ENCODE assay signal across 17 cellular contexts in genomic region chr1:40341509-40342380, GRCh38. TPM values are rescaled to one million over a fixed set of nuclear protein-coding genes. Genes with fewer than 3 reads are reported as not detected.
DNase-seq lines count a peak whose midpoint lies in the region; ATAC-seq, FAIRE-seq and TF ChIP-seq lines count a peak whose summit lies in the region.
"Had no signal": no experiment of that assay in that cellular context is flagged by ENCODE, and none has a peak within 500 bp of the region (broad histone marks: within the 10 kb centered on the region; RNA-seq: fewer than 3 reads in every experiment).

No MANE protein-coding gene starts in this region.

- no peaks in the 10 kb centered on the region for H3K36me3 ChIP-seq in OCI-LY3 (replicated peaks; ENCODE audit: low read depth, low read length)
- H3K36me3 ChIP-seq in K562 (ENCODE audit: control insufficient read depth, insufficient read depth, low read length): no peaks in the 10 kb centered on the region
- no peaks in the 10 kb centered on the region for H3K36me3 ChIP-seq in thymus (ENCODE audit: control insufficient read depth, insufficient read depth)
- no peaks in the 10 kb centered on the region for H3K36me3 ChIP-seq in smooth muscle cell (ENCODE audit: low read depth)
- H3K36me3 ChIP-seq: BE2C had no signal

- no peak for TF ChIP-seq POLR2A in K562 (conservative IDR thresholded peaks at IDR 0.05)

- no peaks in the 10 kb centered on the region for H3K9me3 Mint-ChIP-seq in natural killer cell treated with Interleukin-12 subunit alpha and Interleukin-12 subunit beta and Interleukin-15 and Interleukin-18, amount 100 ng/mL, for 72 hours
- H3K9me3 Mint-ChIP-seq in natural killer cell: no peaks in the 10 kb centered on the region

- no peaks in the 10 kb centered on the region for H3F3A ChIP-seq in smooth muscle cell (ENCODE audit: low read depth)

- H3K4me2 ChIP-seq in OCI-LY3 (ENCODE audit: low read length) (peak overlapping the region; percentile 41), K562 (ENCODE audit: insufficient read depth, low read length) (no peak overlapping the region), smooth muscle cell (no peak overlapping the region)

- no peak for TF ChIP-seq EP300 in K562 (IDR thresholded peaks at IDR 0.05; ENCODE audit: low read length)

- H3K79me2 ChIP-seq in OCI-LY3 (ENCODE audit: low read length) (no peaks in the 10 kb centered on the region), K562 (ENCODE audit: control insufficient read depth, insufficient read depth, low read length) (no peaks in the 10 kb centered on the region), smooth muscle cell (ENCODE audit: low read depth) (no peaks in the 10 kb centered on the region)

- no peak for TF ChIP-seq RAD21 in K562 (CRISPR knock-in tag; conservative IDR thresholded peaks at IDR 0.05 in 1 of 2, IDR thresholded peaks at IDR 0.05 in 1 of 2)

- no TSS peak for BruUV-seq in K562 (replicated peaks; lab: Mats Ljungman, UMichigan)

- 25% methylated on average over 6 of the region's 6 CpGs for WGBS in K562 (ENCODE audit: insufficient coverage, low coverage, missing lambda C conversion rate)
- WGBS in thymus: 94% methylated on average over 6 of the region's 6 CpGs
- 79% methylated on average over 6 of the region's 6 CpGs for WGBS in smooth muscle cell (ENCODE audit: low lambda C conversion rate)

- no peaks in the 10 kb centered on the region for H3K27me3 ChIP-seq in OCI-LY3 (ENCODE audit: low read depth, low read length)
- no peaks in the 10 kb centered on the region for H3K27me3 ChIP-seq in K562 (ENCODE audit: control insufficient read depth in 2 of 2, insufficient read depth in 2 of 2, low read length in 2 of 2)
- H3K27me3 ChIP-seq in thymus (ENCODE audit: control insufficient read depth, insufficient read depth): no peaks in the 10 kb centered on the region
- H3K27me3 ChIP-seq in smooth muscle cell (ENCODE audit: low read depth): peaks cover 4% of the 10 kb centered on the region
- H3K27me3 ChIP-seq: BE2C had no signal

- in situ Hi-C loops in K562 (cut with MboI): no loop called here

- no peaks in the 10 kb centered on the region for H3K9me3 ChIP-seq in OCI-LY3 (ENCODE audit: insufficient read depth, low read length)
- H3K9me3 ChIP-seq in K562 (replicated peaks; ENCODE audit: control insufficient read depth, insufficient read depth, low read depth, low read length): no peaks in the 10 kb centered on the region
- H3K9me3 ChIP-seq in thymus (ENCODE audit: control insufficient read depth): no peaks in the 10 kb centered on the region
- H3K9me3 ChIP-seq in smooth muscle cell (replicated peaks; ENCODE audit: low read depth): no peaks in the 10 kb centered on the region
- H3K9me3 ChIP-seq: BE2C had no signal

- H2AFZ ChIP-seq in OCI-LY3 (ENCODE audit: low read depth, low read length) (peak overlapping the region; percentile 30; the same call in 1 of the 2 replicates), K562 (ENCODE audit: low read depth, low read length) (peak overlapping the region; percentile 6; the same call in 1 of the 2 replicates), smooth muscle cell (ENCODE audit: low read depth) (no peak overlapping the region)

- H3K4me3 ChIP-seq in OCI-LY3 (ENCODE audit: low read length) (no peak overlapping the region), K562 (no peak overlapping the region), thymus (ENCODE audit: low read length) (no peak overlapping the region), smooth muscle cell (no peak overlapping the region)

- no peak for TF ChIP-seq CTCF in natural killer cell (IDR thresholded peaks at IDR 0.05)
- no peak for TF ChIP-seq CTCF in OCI-LY3 (IDR thresholded peaks at IDR 0.05; ENCODE audit: low read depth, low read length)
- no peak for TF ChIP-seq CTCF in K562 (IDR thresholded peaks at IDR 0.05 in 2 of 3, conservative IDR thresholded peaks at IDR 0.05 in 1 of 3; ENCODE audit: insufficient read depth in 2 of 3, low read depth in 1 of 3, low read length in 3 of 3)
- TF ChIP-seq CTCF in smooth muscle cell (IDR thresholded peaks at IDR 0.05; ENCODE audit: borderline replicate concordance, insufficient read depth, poor library complexity, severe bottlenecking): no peak

- peaks cover 0 to 10% of the 10 kb centered on the region in 2 donors for H3K27me3 Mint-ChIP-seq in natural killer cell treated with Interleukin-12 subunit alpha and Interleukin-12 subunit beta and Interleukin-15 and Interleukin-18, amount 100 ng/mL, for 72 hours
- peaks cover 0 to 6% of the 10 kb centered on the region in 2 donors for H3K27me3 Mint-ChIP-seq in natural killer cell (ENCODE audit: low read depth in 2 of 2)

- H3K27ac ChIP-seq in OCI-LY3 (ENCODE audit: low read length): peak overlapping the region; percentile 16; the same call in 1 of the 2 replicates
- H3K27ac ChIP-seq in K562 (ENCODE audit: extremely low read depth, low read depth, low read length): no peak overlapping the region
- peak overlapping the region; percentile 25 for H3K27ac ChIP-seq in thymus (ENCODE audit: low read depth)
- H3K27ac ChIP-seq in smooth muscle cell (ENCODE audit: low read depth): no peak overlapping the region
- H3K27ac ChIP-seq: VCaP had no signal

- intact Hi-C loops in natural killer cell (cut with micrococcal nuclease) (no loop called here), K562 (cut with micrococcal nuclease) (no loop called here)

- no peaks in the 10 kb centered on the region for H4K20me1 ChIP-seq in OCI-LY3 (ENCODE audit: insufficient read depth, low read length)
- no peaks in the 10 kb centered on the region for H4K20me1 ChIP-seq in K562 (replicated peaks; ENCODE audit: control insufficient read depth, insufficient read depth, low read length)
- no peaks in the 10 kb centered on the region for H4K20me1 ChIP-seq in smooth muscle cell (ENCODE audit: low read depth)

- peak; percentile 49 for FAIRE-seq in K562 (lab: Jason Lieb, UNC)

- H3K4me1 ChIP-seq in OCI-LY3 (ENCODE audit: low read length) (peaks cover 37% of the 10 kb centered on the region), K562 (replicated peaks in 1 of 2; ENCODE audit: control insufficient read depth in 2 of 2, insufficient read depth in 2 of 2, low read length in 2 of 2) (peaks cover 15 to 21% of the 10 kb centered on the region in 2 experiments; a peak in 4 of 5 replicates), thymus (ENCODE audit: control insufficient read depth, insufficient read depth, low read length) (no peaks in the 10 kb centered on the region), smooth muscle cell (ENCODE audit: low read depth) (no peaks in the 10 kb centered on the region)
- H3K4me1 ChIP-seq: BE2C had no signal

- POLR2A ChIA-PET in K562 (lab: Yijun Ruan, JAX): interaction anchor here (0.6 to 0.9 kb wide), 3 partner anchors 21 to 295 kb away, joined by 3 read pairs; no protein-coding TSS in a partner anchor

- no peaks in the 10 kb centered on the region for H3K9me1 ChIP-seq in K562 (ENCODE audit: control insufficient read depth, insufficient read depth, low read length)

- H3K9ac ChIP-seq in OCI-LY3 (ENCODE audit: low read length): peak overlapping the region; percentile 17; the same call in 1 of the 2 replicates
- no peak overlapping the region for H3K9ac ChIP-seq in K562 (ENCODE audit: insufficient read depth in 1 of 2, low read depth in 2 of 2, low read length in 2 of 2)
- no peak overlapping the region for H3K9ac ChIP-seq in smooth muscle cell (ENCODE audit: low read depth)

- peaks cover 44 to 55% of the 10 kb centered on the region in 2 donors for H3K4me1 Mint-ChIP-seq in natural killer cell treated with Interleukin-12 subunit alpha and Interleukin-12 subunit beta and Interleukin-15 and Interleukin-18, amount 100 ng/mL, for 72 hours (ENCODE audit: low read depth in 2 of 2)
- H3K4me1 Mint-ChIP-seq in natural killer cell: peaks cover 6 to 11% of the 10 kb centered on the region in 2 donors

- ATAC-seq in natural killer cell treated with Interleukin-12 subunit alpha and Interleukin-12 subunit beta and Interleukin-15 and Interleukin-18, amount 100 ng/mL, for 72 hours: peak in 1 of 2 donors; percentile 61
- ATAC-seq in natural killer cell (no peak), K562 (no peak), HG03565 (IDR thresholded peaks at IDR 0.05; ENCODE audit: unreplicated experiment) (no peak)
- ATAC-seq: left cardiac atrium had no signal

- no peaks in the 10 kb centered on the region for H3K36me3 Mint-ChIP-seq in natural killer cell treated with Interleukin-12 subunit alpha and Interleukin-12 subunit beta and Interleukin-15 and Interleukin-18, amount 100 ng/mL, for 72 hours
- no peaks in the 10 kb centered on the region for H3K36me3 Mint-ChIP-seq in natural killer cell

- peak overlapping the region; percentile 89 to 97 for H3K27ac Mint-ChIP-seq in natural killer cell treated with Interleukin-12 subunit alpha and Interleukin-12 subunit beta and Interleukin-15 and Interleukin-18, amount 100 ng/mL, for 72 hours
- peak overlapping the region in 1 of 2 donors; percentile 17 for H3K27ac Mint-ChIP-seq in natural killer cell

- peak overlapping the region; percentile 83 for H3K4me3 Mint-ChIP-seq in natural killer cell treated with Interleukin-12 subunit alpha and Interleukin-12 subunit beta and Interleukin-15 and Interleukin-18, amount 100 ng/mL, for 72 hours
- H3K4me3 Mint-ChIP-seq in natural killer cell: no peak overlapping the region

- no peak for DNase-seq in natural killer cell treated with Interleukin-12 subunit alpha and Interleukin-12 subunit beta and Interleukin-15 and Interleukin-18, amount 100 ng/mL, for 72 hours (ENCODE audit: low spot score)
- no peak for DNase-seq in natural killer cell
- peak in 1 of 4 experiments; percentile 28 for DNase-seq in K562 (ENCODE audit: extremely low read depth in 1 of 4, low spot score in 3 of 4)
- DNase-seq in smooth muscle cell (lab: John Stamatoyannopoulos, UW; ENCODE audit: unreplicated experiment): no peak
- no peak for DNase-seq in NCI-H2196 (lab: John Stamatoyannopoulos, UW; ENCODE audit: unreplicated experiment)
- DNase-seq: activated gamma-delta T cell treated with Interleukin-2 at 50 U/mL for 16 hours, BE2C, erythroblast, GDM1, left cardiac atrium, NCI-H1436, NCI-H69, SHP77 treated with DMSO at 0.1 percent for 48 hours had no signal

- CTCF ChIA-PET in K562 (lab: Yijun Ruan, JAX; ENCODE audit: low intra/inter-chr PET ratio): no interaction called here

RNA-seq across cellular contexts. Expression of gene COL9A2, which starts 24.7 kb away (rescaled TPM):
- 1 to 10 TPM; 5.4 to 7.3 TPM for total RNA-seq in natural killer cell treated with Interleukin-12 subunit alpha and Interleukin-12 subunit beta and Interleukin-15 and Interleukin-18, amount 100 ng/mL, for 72 hours
- total RNA-seq in natural killer cell (1 to 10 TPM; 2.4 to 2.6 (median 2.5) TPM), K562 (2014; rRNA removed) (0.90 and 0.95 TPM in 2 replicates), K562 (2014; rRNA removed; fragmentation: Illumina TruSeq; extraction: Trizol) (0.06 and 0.15 TPM in 2 replicates), K562 (2015; rRNA removed; fragmentation: Illumina TruSeq; extraction: Trizol) (0.60 and 0.72 TPM in 2 replicates), K562 (2021) (0.47 and 0.72 TPM in 2 replicates), smooth muscle cell (6.5 and 8.0 TPM in 2 replicates)
- total RNA-seq in K562 (2011; cell fraction: chromatin; rRNA removed; ENCODE audit: low replicate concordance): 0.58 and 1.9 TPM in 2 replicates
- total RNA-seq in K562 (2011; cell fraction: nucleolus; rRNA removed): 0.53 and 1.3 TPM in 2 replicates
- total RNA-seq in K562 (2011; cell fraction: nucleoplasm; rRNA removed): 0.73 and 1.1 TPM in 2 replicates
- polyA plus RNA-seq in K562 (2011; rRNA removed) (0.31 and 0.45 TPM in 2 replicates), K562 (2014; fragmentation: Illumina TruSeq; extraction: Trizol) (0.24 and 0.54 TPM in 2 replicates), K562 (2014; fragmentation: Nextera tagmentation; extraction: Ambion mirVana) (under 1 TPM; 0.03 TPM), K562 (2014; rRNA removed) (1.5 and 2.2 TPM in 2 replicates), thymus (39.1 TPM), smooth muscle cell (16.0 and 24.5 TPM in 2 replicates)
- 0.46 and 0.47 TPM in 2 replicates for polyA plus RNA-seq in K562 (2011; cell fraction: cytosol; rRNA removed)
- polyA plus RNA-seq in K562 (2011; cell fraction: nucleus; rRNA removed): 3.7 and 4.4 TPM in 2 replicates
- polyA plus RNA-seq in K562 (2012): 0.78 and 3.8 TPM in 2 replicates
- 0.11 and 0.30 TPM in 2 replicates for polyA minus RNA-seq in K562 (2011; rRNA and poly(A)+ RNA removed)
- 1.6 TPM in 1 of 2 replicates, not detected in the other for polyA minus RNA-seq in K562 (2011; cell fraction: cytosol; rRNA and poly(A)+ RNA removed)
- polyA minus RNA-seq in K562 (2011; cell fraction: nucleus; rRNA and poly(A)+ RNA removed): 0.13 and 1.4 TPM in 2 replicates

RNA-seq across cellular contexts. Expression of gene SMAP2, which starts 31.8 kb away (rescaled TPM):
- total RNA-seq in natural killer cell treated with Interleukin-12 subunit alpha and Interleukin-12 subunit beta and Interleukin-15 and Interleukin-18, amount 100 ng/mL, for 72 hours: 100 to 1,000 TPM; 132 to 158 TPM
- total RNA-seq in natural killer cell (100 to 1,000 TPM in 2 of 3 donors, 10 to 100 TPM in 1; 95.0 to 136 (median 127) TPM), K562 (2014; rRNA removed) (80.1 and 98.2 TPM in 2 replicates), K562 (2014; rRNA removed; fragmentation: Illumina TruSeq; extraction: Trizol) (94.1 and 101 TPM in 2 replicates), K562 (2015; rRNA removed; fragmentation: Illumina TruSeq; extraction: Trizol) (89.1 and 92.4 TPM in 2 replicates), K562 (2021) (109 and 117 TPM in 2 replicates), smooth muscle cell (16.0 and 18.4 TPM in 2 replicates)
- 77.4 and 118 TPM in 2 replicates for total RNA-seq in K562 (2011; cell fraction: chromatin; rRNA removed; ENCODE audit: low replicate concordance)
- 37.0 and 50.1 TPM in 2 replicates for total RNA-seq in K562 (2011; cell fraction: nucleolus; rRNA removed)
- 81.5 and 109 TPM in 2 replicates for total RNA-seq in K562 (2011; cell fraction: nucleoplasm; rRNA removed)
- polyA plus RNA-seq in K562 (2011; rRNA removed) (114 and 124 TPM in 2 replicates), K562 (2014; fragmentation: Illumina TruSeq; extraction: Trizol) (173 and 212 TPM in 2 replicates), K562 (2014; fragmentation: Nextera tagmentation; extraction: Ambion mirVana) (10 to 100 TPM; 38.7 to 47.3 TPM), K562 (2014; rRNA removed) (89.4 and 94.7 TPM in 2 replicates), thymus (251 TPM), smooth muscle cell (22.5 and 29.7 TPM in 2 replicates)
- 98.8 and 132 TPM in 2 replicates for polyA plus RNA-seq in K562 (2011; cell fraction: cytosol; rRNA removed)
- 81.2 and 89.1 TPM in 2 replicates for polyA plus RNA-seq in K562 (2011; cell fraction: nucleus; rRNA removed)
- 100 and 128 TPM in 2 replicates for polyA plus RNA-seq in K562 (2012)
- 129 and 160 TPM in 2 replicates for polyA minus RNA-seq in K562 (2011; rRNA and poly(A)+ RNA removed)
- polyA minus RNA-seq in K562 (2011; cell fraction: cytosol; rRNA and poly(A)+ RNA removed): 71.4 and 74.3 TPM in 2 replicates
- polyA minus RNA-seq in K562 (2011; cell fraction: nucleus; rRNA and poly(A)+ RNA removed): 28.4 and 48.0 TPM in 2 replicates

Comparison
In these comparisons a context has a peak if more than half of its experiments do, and no peak if none do; other contexts are left out.
1. H3K27ac ChIP-seq: peak in OCI-LY3 (single experiment) and thymus (single experiment); none in K562 (single experiment) and smooth muscle cell (single experiment).